ENCODE assay signal across 15 cellular contexts in genomic region chr6:73710470-73710869, GRCh38. TPM values are rescaled to one million over a fixed set of nuclear protein-coding genes. Genes with fewer than 3 reads are reported as not detected.
A peak's percentile ranks its signal among the peaks of the same experiment; 100 is the strongest.
DNase-seq lines count a peak whose midpoint lies in the region; ATAC-seq and TF ChIP-seq lines count a peak whose summit lies in the region.
"Had no signal": no experiment of that assay in that cellular context is flagged by ENCODE, and none has a peak within 500 bp of the region (broad histone marks: within the 10 kb centered on the region; RNA-seq: fewer than 3 reads in every experiment).

No MANE protein-coding gene starts in this region.

- no peak overlapping the region for H3K4me3 ChIP-seq in GM12865 (ENCODE audit: low read depth, low read length)
- H3K4me3 ChIP-seq in coronary artery: no peak overlapping the region
- no peak overlapping the region for H3K4me3 ChIP-seq in naive thymus-derived CD4-positive, alpha-beta T cell (ENCODE audit: low read length)

- no peaks in the 10 kb centered on the region for H3K9me3 ChIP-seq in naive thymus-derived CD4-positive, alpha-beta T cell (ENCODE audit: control insufficient read depth in 2 of 3, low read length in 3 of 3)

- H3K27ac ChIP-seq in coronary artery: no peak overlapping the region
- no peak overlapping the region for H3K27ac ChIP-seq in naive thymus-derived CD4-positive, alpha-beta T cell (ENCODE audit: low read depth, low read length)
- H3K27ac ChIP-seq: KMS-11 had no signal

- TF ChIP-seq RAD21 in Ishikawa (IDR thresholded peaks at IDR 0.05; ENCODE audit: low read depth): no peak

- no peaks in the 10 kb centered on the region for H3K9me3 Mint-ChIP-seq in naive thymus-derived CD4-positive, alpha-beta T cell
- H3K9me3 Mint-ChIP-seq: activated CD4-positive, alpha-beta T cell treated with anti-CD3 and anti-CD28 coated beads, Interleukin-2, amount 10 ng/mL, durations not matched to agents 24 days and 14 days; CD4-positive, alpha-beta memory T cell; naive B cell; stimulated activated effector memory CD8-positive, alpha-beta T cell treated with anti-CD3 and anti-CD28 coated beads, Interleukin-12 subunit alpha, Interleukin-12 subunit beta, amount 100 ng/mL, for 72 hours had no signal

- POLR2A ChIA-PET in naive thymus-derived CD4-positive, alpha-beta T cell (lab: Charles Lee): no interaction called here

- no peak for TF ChIP-seq CTCF in GM12865 (IDR thresholded peaks at IDR 0.05; ENCODE audit: insufficient read depth, low read depth, low read length, missing control alignments)
- no peak for TF ChIP-seq CTCF in coronary artery (IDR thresholded peaks at IDR 0.05)

- H3K4me1 ChIP-seq in naive thymus-derived CD4-positive, alpha-beta T cell (ENCODE audit: control insufficient read depth in 2 of 2, insufficient read depth in 2 of 2, low read length in 2 of 2): peaks cover 0 to 4% of the 10 kb centered on the region in 2 donors

- H3K4me1 Mint-ChIP-seq in naive thymus-derived CD4-positive, alpha-beta T cell: peaks cover 0 to 22% (median 20%) of the 10 kb centered on the region in 7 donors
- H3K4me1 Mint-ChIP-seq: stimulated activated effector memory CD8-positive, alpha-beta T cell treated with anti-CD3 and anti-CD28 coated beads, Interleukin-12 subunit alpha, Interleukin-12 subunit beta, amount 100 ng/mL, for 72 hours had no signal

- DNase-seq in GM12865 (ENCODE audit: low read depth) (peak; percentile 36), astrocyte of the hippocampus (ENCODE audit: low read depth, low spot score) (peak; percentile 69), myocyte (ENCODE audit: low read depth) (peak; percentile 65), mucosa of gallbladder (ENCODE audit: low spot score) (no peak), coronary artery (ENCODE audit: low spot score) (no peak)
- no peak for DNase-seq in naive thymus-derived CD4-positive, alpha-beta T cell
- DNase-seq in activated CD4-positive, alpha-beta T cell treated with anti-CD3 and anti-CD28 coated beads for 48 hours: no peak
- DNase-seq: activated CD4-positive, alpha-beta T cell treated with anti-CD3 and anti-CD28 coated beads, Interleukin-2, amount 10 ng/mL, durations not matched to agents 24 days and 14 days; activated naive CD4-positive, alpha-beta T cell treated with anti-CD3 and anti-CD28 coated beads, Interleukin-2, amount 50 U/mL, for 16 hours; CD4-positive, alpha-beta memory T cell; naive B cell; SIG-M5 had no signal

- no peaks in the 10 kb centered on the region for H3K27me3 ChIP-seq in naive thymus-derived CD4-positive, alpha-beta T cell (ENCODE audit: control insufficient read depth in 2 of 2, insufficient read depth in 2 of 2, low read length in 2 of 2)

- peaks cover 0 to 4% (median 0%) of the 10 kb centered on the region in 5 donors for H3K27me3 Mint-ChIP-seq in naive thymus-derived CD4-positive, alpha-beta T cell
- H3K27me3 Mint-ChIP-seq: activated CD4-positive, alpha-beta T cell treated with anti-CD3 and anti-CD28 coated beads, Interleukin-2, amount 10 ng/mL, durations not matched to agents 24 days and 14 days; CD4-positive, alpha-beta memory T cell; naive B cell had no signal

- H3K36me3 Mint-ChIP-seq in naive thymus-derived CD4-positive, alpha-beta T cell: peaks cover 0 to 27% (median 0%) of the 10 kb centered on the region in 5 donors
- H3K36me3 Mint-ChIP-seq: CD4-positive, alpha-beta memory T cell; naive B cell; stimulated activated effector memory CD8-positive, alpha-beta T cell treated with anti-CD3 and anti-CD28 coated beads, Interleukin-12 subunit alpha, Interleukin-12 subunit beta, amount 100 ng/mL, for 72 hours had no signal

- H3K36me3 ChIP-seq in naive thymus-derived CD4-positive, alpha-beta T cell (ENCODE audit: control insufficient read depth in 2 of 3, insufficient read depth in 3 of 3, low read length in 3 of 3): no peaks in the 10 kb centered on the region

- ATAC-seq in naive thymus-derived CD4-positive, alpha-beta T cell: no peak
- ATAC-seq: stimulated activated effector memory CD8-positive, alpha-beta T cell treated with anti-CD3 and anti-CD28 coated beads, Interleukin-12 subunit alpha, Interleukin-12 subunit beta, amount 100 ng/mL, for 72 hours had no signal

- H3K4me3 Mint-ChIP-seq in naive thymus-derived CD4-positive, alpha-beta T cell: no peak overlapping the region
- H3K4me3 Mint-ChIP-seq: activated CD4-positive, alpha-beta T cell treated with anti-CD3 and anti-CD28 coated beads, Interleukin-2, amount 10 ng/mL, durations not matched to agents 24 days and 14 days; CD4-positive, alpha-beta memory T cell; naive B cell; stimulated activated effector memory CD8-positive, alpha-beta T cell treated with anti-CD3 and anti-CD28 coated beads, Interleukin-12 subunit alpha, Interleukin-12 subunit beta, amount 100 ng/mL, for 72 hours had no signal

- CTCF ChIA-PET in naive thymus-derived CD4-positive, alpha-beta T cell (lab: Charles Lee): no interaction called here

- H3K27ac Mint-ChIP-seq in naive thymus-derived CD4-positive, alpha-beta T cell: no peak overlapping the region
- H3K27ac Mint-ChIP-seq: activated CD4-positive, alpha-beta T cell treated with anti-CD3 and anti-CD28 coated beads, Interleukin-2, amount 10 ng/mL, durations not matched to agents 24 days and 14 days; CD4-positive, alpha-beta memory T cell; naive B cell; stimulated activated effector memory CD8-positive, alpha-beta T cell treated with anti-CD3 and anti-CD28 coated beads, Interleukin-12 subunit alpha, Interleukin-12 subunit beta, amount 100 ng/mL, for 72 hours had no signal

- TF ChIP-seq EP300 in Ishikawa (IDR thresholded peaks at IDR 0.05; ENCODE audit: borderline replicate concordance): no peak

- intact Hi-C loops in naive thymus-derived CD4-positive, alpha-beta T cell (cut with micrococcal nuclease): no loop called here

TF ChIP-seq in Ishikawa, 13 proteins besides CTCF, POLR2A, EP300 and RAD21:
- TF ChIP-seq ZBTB7A (IDR thresholded peaks at IDR 0.05; ENCODE audit: low read depth): no peak
- TF ChIP-seq NFIC (IDR thresholded peaks at IDR 0.05): peak; percentile 41; the same call in 1 of the 2 replicates

RNA-seq across cellular contexts. Expression of gene CD109, which starts 14.5 kb away (rescaled TPM):
- total RNA-seq in myocyte: 32.3 and 49.0 TPM in 2 replicates
- 6.5 TPM for polyA plus RNA-seq in myocyte (2012)
- 3.9 TPM for total RNA-seq in mucosa of gallbladder
- total RNA-seq in naive thymus-derived CD4-positive, alpha-beta T cell: 10 to 100 TPM in 1 of 5 experiments, 1 to 10 TPM in 2, under 1 TPM in 2; 0.54 to 12.3 (median 1.2) TPM
- under 1 TPM; 0.20 to 0.31 TPM for polyA plus RNA-seq in naive thymus-derived CD4-positive, alpha-beta T cell

RNA-seq across cellular contexts. Expression of gene SLC17A5, which starts 56.7 kb away (rescaled TPM):
- 33.4 and 50.5 TPM in 2 replicates for total RNA-seq in myocyte
- polyA plus RNA-seq in myocyte (2012): 33.0 TPM
- 22.1 TPM for total RNA-seq in mucosa of gallbladder
- 10 to 100 TPM in 2 of 5 experiments, 1 to 10 TPM in 3; 6.0 to 13.8 (median 8.9) TPM for total RNA-seq in naive thymus-derived CD4-positive, alpha-beta T cell
- 1 to 10 TPM; 7.9 to 8.6 TPM for polyA plus RNA-seq in naive thymus-derived CD4-positive, alpha-beta T cell

Comparison
In these comparisons a context has a peak if more than half of its experiments do, and no peak if none do; other contexts are left out.
1. DNase-seq: peak in GM12865 (single experiment), astrocyte of the hippocampus (single experiment) and myocyte (single experiment); none in mucosa of gallbladder (single experiment), coronary artery (single experiment), naive thymus-derived CD4-positive, alpha-beta T cell (0 of 9) and activated CD4-positive, alpha-beta T cell treated with anti-CD3 and anti-CD28 coated beads for 48 hours (single experiment).